ENCODE assay signal across 7 cellular contexts in genomic region chr1:21367973-21368513, GRCh38.
DNase-seq lines count a peak whose midpoint lies in the region; ATAC-seq, FAIRE-seq and TF ChIP-seq lines count a peak whose summit lies in the region.
"Not testable (repeated sequence)": the region's sequence is repeated elsewhere in the genome, so short reads cannot be mapped to it uniquely, and the experiment has no call there.

No MANE protein-coding gene starts in this region.

- not testable (repeated sequence) for H3K9me2 ChIP-seq in HCT116 (ENCODE audit: insufficient read depth)

- not testable (repeated sequence) for TF ChIP-seq EP300 in HepG2 (IDR thresholded peaks at IDR 0.05; ENCODE audit: low read depth in 2 of 2, low read length in 2 of 2); HepG2 (CRISPR knock-in tag; IDR thresholded peaks at IDR 0.05; ENCODE audit: borderline replicate concordance)

- POLR2A ChIA-PET in HCT116 (lab: Charles Lee), result interaction anchor here (0.6 to 1.3 kb wide), 4 partner anchors 10 to 350 kb away, joined by 3 to 7 read pairs (median 3); no protein-coding TSS in a partner anchor
- POLR2A ChIA-PET in HepG2 (lab: Yijun Ruan, JAX), result interaction anchor here (1.0 to 1.1 kb wide), 2 partner anchors 116 to 135 kb away, joined by 5 to 8 read pairs; no protein-coding TSS in a partner anchor

- peak overlapping the region; percentile 43; the same call in 1 of the 2 replicates for H3K4me2 ChIP-seq in HCT116 (ENCODE audit: low read length)
- peak overlapping the region; percentile 28; the same call in 1 of the 2 replicates for H3K4me2 ChIP-seq in OCI-LY3 (ENCODE audit: low read length)
- not testable (repeated sequence) for H3K4me2 ChIP-seq in HepG2 (ENCODE audit: low read depth, low read length)
- peak overlapping the region; percentile 44 for H3K4me2 ChIP-seq in osteoblast (ENCODE audit: insufficient read depth, low read length)

- peak overlapping the region; percentile 78 for H3K27ac Mint-ChIP-seq in chondrocyte (ENCODE audit: unreplicated experiment)
- H3K27ac Mint-ChIP-seq in stimulated activated memory B cell treated with anti-CD40 and anti-IgM and Interleukin-4, amounts not matched to agents 10 μg/mL and 1 μg/mL and 100 μg/mL, for 72 hours, result peak overlapping the region; percentile 1

- not testable (repeated sequence) for H4K20me1 ChIP-seq in HCT116 (ENCODE audit: insufficient read depth); OCI-LY3 (ENCODE audit: insufficient read depth, low read length); HepG2 (ENCODE audit: insufficient read depth, low read length); osteoblast (ENCODE audit: insufficient read depth, low read length)

- DNase-seq in HCT116 (ENCODE audit: low read depth, low spot score); chondrocyte (ENCODE audit: low spot score); HepG2 (ENCODE audit: low spot score); osteoblast (ENCODE audit: insufficient read length, low spot score, missing footprints): not testable (repeated sequence)

- H3K4me3 Mint-ChIP-seq in chondrocyte (ENCODE audit: unreplicated experiment); stimulated activated memory B cell treated with anti-CD40 and anti-IgM and Interleukin-4, amounts not matched to agents 10 μg/mL and 1 μg/mL and 100 μg/mL, for 72 hours: not testable (repeated sequence)

- not testable (repeated sequence) for H3K9me3 ChIP-seq in HCT116 (ENCODE audit: control insufficient read depth in 1 of 2, insufficient read depth in 1 of 2, low read depth in 1 of 2, low read length in 2 of 2); OCI-LY3 (ENCODE audit: insufficient read depth, low read length); HepG2 (ENCODE audit: low read length); osteoblast (ENCODE audit: low read depth, low read length)

- not testable (repeated sequence) for H3K27me3 Mint-ChIP-seq in chondrocyte (ENCODE audit: low read depth); stimulated activated memory B cell treated with anti-CD40 and anti-IgM and Interleukin-4, amounts not matched to agents 10 μg/mL and 1 μg/mL and 100 μg/mL, for 72 hours

- not testable (repeated sequence) for H3K79me2 ChIP-seq in ACC112 (ENCODE audit: control insufficient read depth, insufficient read depth, low read length, unreplicated experiment); HCT116 (ENCODE audit: insufficient read depth, low read length); OCI-LY3 (ENCODE audit: low read length); HepG2 (ENCODE audit: insufficient read depth, low read length); osteoblast (ENCODE audit: insufficient read depth, low read length)

- CTCF ChIA-PET in HCT116 (lab: Charles Lee), result interaction anchor here (0.6 to 5.6 kb wide), 29 partner anchors 13 to 1049 kb away, joined by 3 to 94 read pairs (median 6); no protein-coding TSS in a partner anchor
- CTCF ChIA-PET in HepG2 (lab: Yijun Ruan, JAX; ENCODE audit: low intra/inter-chr PET ratio, low total read pairs), result interaction anchor here (0.7 to 2.7 kb wide), 8 partner anchors 33 to 206 kb away, joined by 3 to 53 read pairs (median 6); no protein-coding TSS in a partner anchor

- TF ChIP-seq CTCF in HCT116 (IDR thresholded peaks at IDR 0.05 in 2 of 3, conservative IDR thresholded peaks at IDR 0.05 in 1 of 3; ENCODE audit: borderline replicate concordance in 1 of 3, insufficient read depth in 1 of 3, low read depth in 2 of 3, low read length in 2 of 3); OCI-LY3 (IDR thresholded peaks at IDR 0.05; ENCODE audit: low read depth, low read length); chondrocyte (IDR thresholded peaks at IDR 0.05); HepG2 (CRISPR knock-in tag; IDR thresholded peaks at IDR 0.05); osteoblast (IDR thresholded peaks at IDR 0.05; ENCODE audit: extremely low read depth, low read depth, low read length): not testable (repeated sequence)

- peak overlapping the region; percentile 30; the same call in 1 of the 2 replicates for H3K4me3 ChIP-seq in ACC112 (ENCODE audit: low read depth, low read length)
- H3K4me3 ChIP-seq in HCT116 (replicated peaks in 1 of 2; ENCODE audit: low read depth in 1 of 2, low read length in 2 of 2); OCI-LY3 (ENCODE audit: low read length); HepG2 (replicated peaks in 1 of 3; ENCODE audit: insufficient read depth in 1 of 3, low read depth in 2 of 3, low read length in 3 of 3); osteoblast (ENCODE audit: insufficient read depth, low read length): not testable (repeated sequence)

- not testable (repeated sequence) for H3K36me3 ChIP-seq in ACC112 (ENCODE audit: insufficient read depth, low read length); HCT116 (ENCODE audit: control insufficient read depth in 1 of 2, insufficient read depth in 2 of 2, low read length in 2 of 2); OCI-LY3 (replicated peaks; ENCODE audit: low read depth, low read length); HepG2 (replicated peaks in 1 of 2; ENCODE audit: control insufficient read depth in 1 of 2, insufficient read depth in 2 of 2, low read length in 2 of 2); osteoblast (ENCODE audit: insufficient read depth, low read length)

- H3K4me1 ChIP-seq in ACC112 (ENCODE audit: control insufficient read depth, insufficient read depth, low read length, unreplicated experiment); osteoblast (ENCODE audit: insufficient read depth, low read length): not testable (repeated sequence)
- peaks cover 0 to 11% of the 10 kb centered on the region in 2 experiments; a peak in 2 of 4 replicates for H3K4me1 ChIP-seq in HCT116 (ENCODE audit: control insufficient read depth in 1 of 2, insufficient read depth in 2 of 2, low read length in 2 of 2)
- peaks cover 15% of the 10 kb centered on the region for H3K4me1 ChIP-seq in OCI-LY3 (ENCODE audit: low read length)
- H3K4me1 ChIP-seq in HepG2 (ENCODE audit: insufficient read depth, low read length), result peaks cover 14% of the 10 kb centered on the region

- TF ChIP-seq RAD21 in HCT116 (IDR thresholded peaks at IDR 0.05; ENCODE audit: low read depth); HepG2 (CRISPR knock-in tag; IDR thresholded peaks at IDR 0.05): not testable (repeated sequence)

- TF ChIP-seq POLR2A in HCT116 (IDR thresholded peaks at IDR 0.05; ENCODE audit: borderline replicate concordance, extremely low read depth, insufficient read depth, insufficient read length); HepG2 (IDR thresholded peaks at IDR 0.05; ENCODE audit: insufficient read depth in 1 of 2, low read depth in 2 of 2, low read length in 2 of 2): not testable (repeated sequence)

- intact Hi-C loops in HCT116 (cut with micrococcal nuclease), result loop anchor here (1.0 to 5.0 kb wide), 4 partner anchors 113 to 672 kb away; no protein-coding TSS in a partner anchor
- intact Hi-C loops in HepG2 (cut with micrococcal nuclease; ENCODE audit: unreplicated experiment), result loop anchor here (1.0 kb wide), 3 partner anchors 66 to 136 kb away; no protein-coding TSS in a partner anchor

- in situ Hi-C loops in HepG2 (cut with HindIII; ENCODE audit: extremely low pct_ligation_motif_present, low pct_unique_long_range_greater_than_20kb), result loop anchor here (5.0 kb wide), 3 partner anchors 61 to 136 kb away; no protein-coding TSS in a partner anchor

- RAD21 ChIA-PET in HCT116 (lab: Charles Lee; ENCODE audit: low non-redundant PET in 1 of 2, low total read pairs in 2 of 2, uncharacterized antibody in 2 of 2, unreplicated experiment in 2 of 2), result interaction anchor here (0.6 to 3.4 kb wide), 23 partner anchors 18 to 671 kb away, joined by 3 to 35 read pairs (median 4); no protein-coding TSS in a partner anchor

- H2AFZ ChIP-seq in ACC112 (ENCODE audit: low read length, unreplicated experiment); OCI-LY3 (ENCODE audit: low read depth, low read length); HepG2 (ENCODE audit: low read length); osteoblast (ENCODE audit: low read length): not testable (repeated sequence)
- peak overlapping the region; percentile 4 for H2AFZ ChIP-seq in HCT116 (ENCODE audit: low read depth, low read length, poor library complexity, severe bottlenecking)

- BruUV-seq in HCT116 (replicated peaks; lab: Mats Ljungman, UMichigan); HepG2 (replicated peaks; lab: Mats Ljungman, UMichigan): not testable (repeated sequence)

- not testable (repeated sequence) for H3K9me3 Mint-ChIP-seq in chondrocyte (ENCODE audit: low read depth); stimulated activated memory B cell treated with anti-CD40 and anti-IgM and Interleukin-4, amounts not matched to agents 10 μg/mL and 1 μg/mL and 100 μg/mL, for 72 hours

- not testable (repeated sequence) for ATAC-seq in HCT116; HepG2; stimulated activated memory B cell treated with anti-CD40 and anti-IgM and Interleukin-4, amounts not matched to agents 10 μg/mL and 1 μg/mL and 100 μg/mL, for 72 hours

- H3K27ac ChIP-seq in ACC112 (ENCODE audit: low read depth, low read length); HCT116 (ENCODE audit: low read depth, low read length); OCI-LY3 (ENCODE audit: low read length); HepG2 (ENCODE audit: extremely low read length, insufficient read depth, low read length); osteoblast (ENCODE audit: low read depth, low read length): not testable (repeated sequence)

- not testable (repeated sequence) for H3K27me3 ChIP-seq in ACC112 (ENCODE audit: insufficient read depth, low read length); HCT116 (ENCODE audit: insufficient read depth, low read length); OCI-LY3 (ENCODE audit: low read depth, low read length); HepG2 (ENCODE audit: control insufficient read depth in 1 of 2, insufficient read depth in 2 of 2, low read length in 2 of 2); osteoblast (ENCODE audit: insufficient read depth, low read length)

- not testable (repeated sequence) for FAIRE-seq in HepG2 (lab: Jason Lieb, UNC)

- H3K36me3 Mint-ChIP-seq in chondrocyte (ENCODE audit: low read depth); stimulated activated memory B cell treated with anti-CD40 and anti-IgM and Interleukin-4, amounts not matched to agents 10 μg/mL and 1 μg/mL and 100 μg/mL, for 72 hours: not testable (repeated sequence)

- not testable (repeated sequence) for H3K9ac ChIP-seq in HCT116 (ENCODE audit: low read length); OCI-LY3 (ENCODE audit: low read length); HepG2 (ENCODE audit: insufficient read depth, low read depth, low read length)

- WGBS in HepG2 (ENCODE audit: low lambda C conversion rate), result 41% methylated on average over 14 of the region's 14 CpGs

- not testable (repeated sequence) for H3K4me1 Mint-ChIP-seq in chondrocyte (ENCODE audit: low read depth)
- H3K4me1 Mint-ChIP-seq in stimulated activated memory B cell treated with anti-CD40 and anti-IgM and Interleukin-4, amounts not matched to agents 10 μg/mL and 1 μg/mL and 100 μg/mL, for 72 hours, result peaks cover 19% of the 10 kb centered on the region
